ENCODE assay signal across 13 cellular contexts in genomic region chr1:12464028-12464427, GRCh38.
DNase-seq lines count a peak whose midpoint lies in the region; ATAC-seq and TF ChIP-seq lines count a peak whose summit lies in the region.
"Had no signal": no experiment of that assay in that cellular context is flagged by ENCODE, and none has a peak within 500 bp of the region (broad histone marks: within the 10 kb centered on the region; RNA-seq: fewer than 3 reads in every experiment).

No MANE protein-coding gene starts in this region.

- peak overlapping the region in 1 of 2 donors; percentile 43 for H3K27ac Mint-ChIP-seq in natural killer cell treated with Interleukin-12 subunit alpha and Interleukin-12 subunit beta and Interleukin-15 and Interleukin-18, amount 100 ng/mL, for 72 hours
- H3K27ac Mint-ChIP-seq: stimulated activated naive CD8-positive, alpha-beta T cell treated with anti-CD3 and anti-CD28 coated beads, Interleukin-15, amount 100 ng/mL, for 72 hours; T-helper 2 cell treated with Interferon-gamma antibody and Interleukin-4, amounts not matched to agents 5 μg/mL and 100 μg/mL, for 36 hours had no signal

- H2AFZ ChIP-seq in parathyroid adenoma, result no peak overlapping the region

- no peaks in the 10 kb centered on the region for H3K79me2 ChIP-seq in parathyroid adenoma

- no peaks in the 10 kb centered on the region for H3K9me3 ChIP-seq in ascending aorta
- no peaks in the 10 kb centered on the region for H3K9me3 ChIP-seq in left ventricle myocardium inferior (replicated peaks)
- H3K9me3 ChIP-seq in parathyroid adenoma (ENCODE audit: control insufficient read depth, low read length), result no peaks in the 10 kb centered on the region
- H3K9me3 ChIP-seq in uterus, result no peaks in the 10 kb centered on the region

- H3K27ac ChIP-seq in ascending aorta (peak overlapping the region; percentile 72 to 86), left ventricle myocardium inferior (replicated peaks) (peak overlapping the region; percentile 79), parathyroid adenoma (peak overlapping the region; percentile 32), uterus (peak overlapping the region; percentile 62 to 66)

- no peak overlapping the region for H3K9ac ChIP-seq in parathyroid adenoma

- no peak for TF ChIP-seq CTCF in ascending aorta (IDR thresholded peaks at IDR 0.05)
- TF ChIP-seq CTCF in left ventricle myocardium inferior (IDR thresholded peaks at IDR 0.05; ENCODE audit: borderline replicate concordance), result no peak
- TF ChIP-seq CTCF in parathyroid adenoma (IDR thresholded peaks at IDR 0.05), result no peak
- no peak for TF ChIP-seq CTCF in uterus (IDR thresholded peaks at IDR 0.05)

- no peak for ATAC-seq in natural killer cell treated with Interleukin-12 subunit alpha and Interleukin-12 subunit beta and Interleukin-15 and Interleukin-18, amount 100 ng/mL, for 72 hours
- ATAC-seq: left lobe of liver; stimulated activated naive CD8-positive, alpha-beta T cell treated with anti-CD3 and anti-CD28 coated beads, Interleukin-15, amount 100 ng/mL, for 72 hours had no signal

- intact Hi-C loops in ascending aorta (cut with DNase I) (loop anchor here (5.0 kb wide), 1 partner anchor 42 kb away; no protein-coding TSS in a partner anchor), left ventricle myocardium inferior (cut with micrococcal nuclease) (no loop called here), uterus (cut with DNase I; ENCODE audit: low total_unique reads) (no loop called here)

- peaks cover 38 to 50% of the 10 kb centered on the region in 2 donors for H3K4me1 ChIP-seq in ascending aorta
- peaks cover 65% of the 10 kb centered on the region for H3K4me1 ChIP-seq in left ventricle myocardium inferior
- H3K4me1 ChIP-seq in parathyroid adenoma, result peaks cover 4% of the 10 kb centered on the region
- H3K4me1 ChIP-seq in uterus, result peaks cover 6 to 12% of the 10 kb centered on the region in 2 donors

- no peaks in the 10 kb centered on the region for H3K27me3 ChIP-seq in ascending aorta
- H3K27me3 ChIP-seq in left ventricle myocardium inferior (ENCODE audit: low read depth), result no peaks in the 10 kb centered on the region
- H3K27me3 ChIP-seq in parathyroid adenoma (ENCODE audit: control insufficient read depth, insufficient read depth, low read length), result no peaks in the 10 kb centered on the region
- H3K27me3 ChIP-seq in uterus, result no peaks in the 10 kb centered on the region

- no peak overlapping the region for H3K4me2 ChIP-seq in parathyroid adenoma (ENCODE audit: low read length)

- H3K4me1 Mint-ChIP-seq in natural killer cell treated with Interleukin-12 subunit alpha and Interleukin-12 subunit beta and Interleukin-15 and Interleukin-18, amount 100 ng/mL, for 72 hours (ENCODE audit: low read depth in 2 of 2), result peaks cover 43 to 46% of the 10 kb centered on the region in 2 donors

- H3K36me3 ChIP-seq in ascending aorta (peaks cover 0 to 4% of the 10 kb centered on the region in 2 donors), left ventricle myocardium inferior (peaks cover 29% of the 10 kb centered on the region), parathyroid adenoma (ENCODE audit: control insufficient read depth, insufficient read depth, low read length) (no peaks in the 10 kb centered on the region), uterus (no peaks in the 10 kb centered on the region)

- DNase-seq in ascending aorta (ENCODE audit: low spot score in 2 of 2) (peak in 1 of 2 donors; percentile 66), left ventricle myocardium inferior (no peak), uterus (peak in 1 of 2 donors; percentile 61), COLO668 (lab: John Stamatoyannopoulos, UW; ENCODE audit: unreplicated experiment) (no peak), AG08395 (ENCODE audit: low spot score) (no peak)
- no peak for DNase-seq in natural killer cell treated with Interleukin-12 subunit alpha and Interleukin-12 subunit beta and Interleukin-15 and Interleukin-18, amount 100 ng/mL, for 72 hours (ENCODE audit: low spot score)
- DNase-seq: NCI-H2107; NCI-H748 treated with DMSO at 0.1 percent for 48 hours; stimulated activated naive CD8-positive, alpha-beta T cell treated with anti-CD3 and anti-CD28 coated beads, Interleukin-15, amount 100 ng/mL, for 72 hours had no signal

- peaks cover 28% of the 10 kb centered on the region for H3K36me3 Mint-ChIP-seq in natural killer cell treated with Interleukin-12 subunit alpha and Interleukin-12 subunit beta and Interleukin-15 and Interleukin-18, amount 100 ng/mL, for 72 hours

- H3K4me3 Mint-ChIP-seq in natural killer cell treated with Interleukin-12 subunit alpha and Interleukin-12 subunit beta and Interleukin-15 and Interleukin-18, amount 100 ng/mL, for 72 hours, result no peak overlapping the region
- H3K4me3 Mint-ChIP-seq: activated naive CD8-positive, alpha-beta T cell; stimulated activated naive CD8-positive, alpha-beta T cell treated with anti-CD3 and anti-CD28 coated beads, Interleukin-15, amount 100 ng/mL, for 72 hours; T-helper 2 cell treated with Interferon-gamma antibody and Interleukin-4, amounts not matched to agents 5 μg/mL and 100 μg/mL, for 36 hours had no signal

- no peak overlapping the region for H3K4me3 ChIP-seq in ascending aorta
- H3K4me3 ChIP-seq in left ventricle myocardium inferior, result no peak overlapping the region
- H3K4me3 ChIP-seq in parathyroid adenoma (ENCODE audit: low read depth, low read length), result no peak overlapping the region
- H3K4me3 ChIP-seq in uterus, result no peak overlapping the region

- H3K27me3 Mint-ChIP-seq in natural killer cell treated with Interleukin-12 subunit alpha and Interleukin-12 subunit beta and Interleukin-15 and Interleukin-18, amount 100 ng/mL, for 72 hours, result no peaks in the 10 kb centered on the region
- H3K27me3 Mint-ChIP-seq: activated naive CD8-positive, alpha-beta T cell; stimulated activated naive CD8-positive, alpha-beta T cell treated with anti-CD3 and anti-CD28 coated beads, Interleukin-15, amount 100 ng/mL, for 72 hours had no signal

- TF ChIP-seq POLR2A in uterus (IDR thresholded peaks at IDR 0.05), result no peak

- H3K9me3 Mint-ChIP-seq in natural killer cell treated with Interleukin-12 subunit alpha and Interleukin-12 subunit beta and Interleukin-15 and Interleukin-18, amount 100 ng/mL, for 72 hours, result no peaks in the 10 kb centered on the region
- H3K9me3 Mint-ChIP-seq: stimulated activated naive CD8-positive, alpha-beta T cell treated with anti-CD3 and anti-CD28 coated beads, Interleukin-15, amount 100 ng/mL, for 72 hours; T-helper 2 cell treated with Interferon-gamma antibody and Interleukin-4, amounts not matched to agents 5 μg/mL and 100 μg/mL, for 36 hours had no signal
